In the genomic region with DNA sequence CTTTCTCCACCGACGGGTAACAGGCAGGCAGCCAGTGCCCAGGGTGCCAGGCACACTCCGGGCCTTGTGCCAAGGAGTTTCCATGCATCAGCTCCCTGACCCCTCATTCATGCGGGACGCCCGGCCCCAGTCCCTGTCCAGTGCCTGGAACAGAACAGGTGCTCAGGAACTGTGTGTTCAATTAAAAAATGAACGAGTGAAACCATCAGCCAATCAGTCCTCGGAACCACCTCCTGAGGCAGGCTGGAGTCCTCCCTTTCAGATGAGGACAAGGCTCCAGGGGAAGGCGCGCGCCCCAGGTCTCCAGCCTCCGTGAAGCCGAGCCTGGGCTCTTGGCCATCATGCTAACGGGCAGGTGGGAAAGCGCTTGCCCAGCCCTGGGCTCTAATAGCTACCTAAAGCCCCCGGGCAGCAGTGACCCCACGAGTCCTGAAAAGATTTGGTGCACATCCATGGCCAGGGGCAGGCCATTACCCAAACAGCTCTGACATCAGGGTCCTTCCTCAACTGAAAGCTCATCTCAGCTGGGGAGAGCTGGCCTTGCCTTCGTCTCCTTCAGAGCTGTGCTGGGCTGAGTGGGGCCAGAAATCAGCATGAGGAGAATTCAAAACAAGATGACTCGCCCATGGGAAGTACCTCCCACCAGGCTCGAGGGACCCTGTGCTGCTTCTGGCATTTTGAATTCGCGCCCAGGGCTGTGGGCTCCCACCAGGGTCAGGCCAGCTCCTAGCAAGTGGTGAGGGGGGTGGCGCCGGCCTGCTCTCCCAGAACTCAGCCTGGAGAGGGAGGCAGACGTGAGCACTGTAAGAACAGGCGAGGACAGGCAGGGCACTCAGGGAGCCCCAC, we compare ENCODE assay signal across 10 cellular contexts.
DNase-seq lines count a peak whose midpoint lies in the region; ATAC-seq and TF ChIP-seq lines count a peak whose summit lies in the region.
"Had no signal": no experiment of that assay in that cellular context is flagged by ENCODE, and none has a peak within 500 bp of the region (broad histone marks: within the 10 kb centered on the region; RNA-seq: fewer than 3 reads in every experiment).

No MANE protein-coding gene starts in this region.

- DNase-seq in EH (ENCODE audit: low read depth) (peak; percentile 67), Panc1 (ENCODE audit: low read depth, low spot score) (no peak), fibroblast of mammary gland (ENCODE audit: low read depth) (peak; percentile 39), osteocyte (ENCODE audit: extremely low spot score, unreplicated experiment) (no peak), AG08395 (ENCODE audit: low spot score) (no peak), NCI-H82 (lab: John Stamatoyannopoulos, UW) (no peak), NCI-H526 (lab: John Stamatoyannopoulos, UW) (no peak), inferior parietal cortex (ENCODE audit: extremely low spot score) (no peak)
- DNase-seq: NCI-H774, small intestine had no signal

- no peaks in the 10 kb centered on the region for H3K27me3 ChIP-seq in Panc1 (ENCODE audit: control insufficient read depth, insufficient read depth, low read length)

- H3K4me3 Mint-ChIP-seq in osteocyte (ENCODE audit: unreplicated experiment): no peak overlapping the region

- no peaks in the 10 kb centered on the region for H3K36me3 ChIP-seq in Panc1 (ENCODE audit: control insufficient read depth, insufficient read depth, low read length)

- no TSS peak for BruUV-seq in Panc1 (replicated peaks; lab: Mats Ljungman, UMichigan)

- no peak overlapping the region for H3K27ac ChIP-seq in Panc1 (ENCODE audit: low read length)

- 0 out of 2 replicates have a peak, but pooled peaks have one; percentile 25 for ATAC-seq in Panc1

- H3K4me3 ChIP-seq in Panc1 (ENCODE audit: low read depth in 2 of 2, low read length in 2 of 2) (no peak overlapping the region), fibroblast of mammary gland (ENCODE audit: control insufficient read depth, low read depth, low read length) (no peak overlapping the region)

- H3K4me1 ChIP-seq in Panc1 (ENCODE audit: control insufficient read depth, insufficient read depth, low read length): no peaks in the 10 kb centered on the region

- no peaks in the 10 kb centered on the region for H3K27me3 Mint-ChIP-seq in osteocyte (ENCODE audit: unreplicated experiment)

- H3K9me3 ChIP-seq in Panc1 (ENCODE audit: control insufficient read depth, insufficient read depth, low read depth, low read length): peaks cover 19% of the 10 kb centered on the region

- H3K36me3 Mint-ChIP-seq in osteocyte (ENCODE audit: unreplicated experiment): peaks cover 17% of the 10 kb centered on the region

- peaks cover 19% of the 10 kb centered on the region for H3K9me3 Mint-ChIP-seq in osteocyte (ENCODE audit: unreplicated experiment)

- CTCF ChIA-PET in Panc1 (lab: Charles Lee): no interaction called here

- POLR2A ChIA-PET in Panc1 (lab: Charles Lee): no interaction called here

- peaks cover 9% of the 10 kb centered on the region for H3K4me1 Mint-ChIP-seq in osteocyte (ENCODE audit: unreplicated experiment)

- H3K27ac Mint-ChIP-seq in osteocyte (ENCODE audit: unreplicated experiment): peak overlapping the region; percentile 47

- in situ Hi-C loops in Panc1 (cut with HindIII; ENCODE audit: low pct_unique_long_range_greater_than_20kb, low sequenced_read_pairs): no loop called here

- TF ChIP-seq CTCF in Panc1 (IDR thresholded peaks at IDR 0.05) (no peak), fibroblast of mammary gland (conservative IDR thresholded peaks at IDR 0.05; ENCODE audit: control insufficient read depth, insufficient read depth, low read depth, low read length) (no peak), osteocyte (IDR thresholded peaks at IDR 0.05) (no peak)

- intact Hi-C loops in Panc1 (cut with micrococcal nuclease; ENCODE audit: unreplicated experiment): no loop called here

Comparison
In these comparisons a context has a peak if more than half of its experiments do, and no peak if none do; other contexts are left out.
1. DNase-seq: peak in EH (single experiment) and fibroblast of mammary gland (single experiment); none in Panc1 (single experiment), osteocyte (single experiment), AG08395 (single experiment), NCI-H82 (single experiment), NCI-H526 (0 of 2) and inferior parietal cortex (single experiment).